In genomic region chr10:126314848-126315247, GRCh38 we compare ENCODE assay signal across 2 cellular contexts.
TF ChIP-seq lines count a peak whose summit lies in the region.

No MANE protein-coding gene starts in this region.

TF ChIP-seq in GM23338, 12 proteins besides CTCF, POLR2A, EP300 and RAD21 (continued from another document):
- TF ChIP-seq EZH2phosphoT487 (IDR thresholded peaks at IDR 0.05; ENCODE audit: unreplicated experiment) (no peak), POLR2AphosphoS5 (IDR thresholded peaks at IDR 0.05; ENCODE audit: low read depth) (no peak), CREB1 (CRISPR knock-in tag; IDR thresholded peaks at IDR 0.05; ENCODE audit: low read depth) (no peak), STAT1 (IDR thresholded peaks at IDR 0.05; ENCODE audit: unreplicated experiment) (no peak), EZH2 (IDR thresholded peaks at IDR 0.05; ENCODE audit: low read depth, unreplicated experiment) (no peak), ZNF331 (CRISPR knock-in tag; IDR thresholded peaks at IDR 0.05; ENCODE audit: low read depth) (no peak), ZNF114 (CRISPR knock-in tag; IDR thresholded peaks at IDR 0.05) (no peak)
- TF ChIP-seq, protein P1, sequence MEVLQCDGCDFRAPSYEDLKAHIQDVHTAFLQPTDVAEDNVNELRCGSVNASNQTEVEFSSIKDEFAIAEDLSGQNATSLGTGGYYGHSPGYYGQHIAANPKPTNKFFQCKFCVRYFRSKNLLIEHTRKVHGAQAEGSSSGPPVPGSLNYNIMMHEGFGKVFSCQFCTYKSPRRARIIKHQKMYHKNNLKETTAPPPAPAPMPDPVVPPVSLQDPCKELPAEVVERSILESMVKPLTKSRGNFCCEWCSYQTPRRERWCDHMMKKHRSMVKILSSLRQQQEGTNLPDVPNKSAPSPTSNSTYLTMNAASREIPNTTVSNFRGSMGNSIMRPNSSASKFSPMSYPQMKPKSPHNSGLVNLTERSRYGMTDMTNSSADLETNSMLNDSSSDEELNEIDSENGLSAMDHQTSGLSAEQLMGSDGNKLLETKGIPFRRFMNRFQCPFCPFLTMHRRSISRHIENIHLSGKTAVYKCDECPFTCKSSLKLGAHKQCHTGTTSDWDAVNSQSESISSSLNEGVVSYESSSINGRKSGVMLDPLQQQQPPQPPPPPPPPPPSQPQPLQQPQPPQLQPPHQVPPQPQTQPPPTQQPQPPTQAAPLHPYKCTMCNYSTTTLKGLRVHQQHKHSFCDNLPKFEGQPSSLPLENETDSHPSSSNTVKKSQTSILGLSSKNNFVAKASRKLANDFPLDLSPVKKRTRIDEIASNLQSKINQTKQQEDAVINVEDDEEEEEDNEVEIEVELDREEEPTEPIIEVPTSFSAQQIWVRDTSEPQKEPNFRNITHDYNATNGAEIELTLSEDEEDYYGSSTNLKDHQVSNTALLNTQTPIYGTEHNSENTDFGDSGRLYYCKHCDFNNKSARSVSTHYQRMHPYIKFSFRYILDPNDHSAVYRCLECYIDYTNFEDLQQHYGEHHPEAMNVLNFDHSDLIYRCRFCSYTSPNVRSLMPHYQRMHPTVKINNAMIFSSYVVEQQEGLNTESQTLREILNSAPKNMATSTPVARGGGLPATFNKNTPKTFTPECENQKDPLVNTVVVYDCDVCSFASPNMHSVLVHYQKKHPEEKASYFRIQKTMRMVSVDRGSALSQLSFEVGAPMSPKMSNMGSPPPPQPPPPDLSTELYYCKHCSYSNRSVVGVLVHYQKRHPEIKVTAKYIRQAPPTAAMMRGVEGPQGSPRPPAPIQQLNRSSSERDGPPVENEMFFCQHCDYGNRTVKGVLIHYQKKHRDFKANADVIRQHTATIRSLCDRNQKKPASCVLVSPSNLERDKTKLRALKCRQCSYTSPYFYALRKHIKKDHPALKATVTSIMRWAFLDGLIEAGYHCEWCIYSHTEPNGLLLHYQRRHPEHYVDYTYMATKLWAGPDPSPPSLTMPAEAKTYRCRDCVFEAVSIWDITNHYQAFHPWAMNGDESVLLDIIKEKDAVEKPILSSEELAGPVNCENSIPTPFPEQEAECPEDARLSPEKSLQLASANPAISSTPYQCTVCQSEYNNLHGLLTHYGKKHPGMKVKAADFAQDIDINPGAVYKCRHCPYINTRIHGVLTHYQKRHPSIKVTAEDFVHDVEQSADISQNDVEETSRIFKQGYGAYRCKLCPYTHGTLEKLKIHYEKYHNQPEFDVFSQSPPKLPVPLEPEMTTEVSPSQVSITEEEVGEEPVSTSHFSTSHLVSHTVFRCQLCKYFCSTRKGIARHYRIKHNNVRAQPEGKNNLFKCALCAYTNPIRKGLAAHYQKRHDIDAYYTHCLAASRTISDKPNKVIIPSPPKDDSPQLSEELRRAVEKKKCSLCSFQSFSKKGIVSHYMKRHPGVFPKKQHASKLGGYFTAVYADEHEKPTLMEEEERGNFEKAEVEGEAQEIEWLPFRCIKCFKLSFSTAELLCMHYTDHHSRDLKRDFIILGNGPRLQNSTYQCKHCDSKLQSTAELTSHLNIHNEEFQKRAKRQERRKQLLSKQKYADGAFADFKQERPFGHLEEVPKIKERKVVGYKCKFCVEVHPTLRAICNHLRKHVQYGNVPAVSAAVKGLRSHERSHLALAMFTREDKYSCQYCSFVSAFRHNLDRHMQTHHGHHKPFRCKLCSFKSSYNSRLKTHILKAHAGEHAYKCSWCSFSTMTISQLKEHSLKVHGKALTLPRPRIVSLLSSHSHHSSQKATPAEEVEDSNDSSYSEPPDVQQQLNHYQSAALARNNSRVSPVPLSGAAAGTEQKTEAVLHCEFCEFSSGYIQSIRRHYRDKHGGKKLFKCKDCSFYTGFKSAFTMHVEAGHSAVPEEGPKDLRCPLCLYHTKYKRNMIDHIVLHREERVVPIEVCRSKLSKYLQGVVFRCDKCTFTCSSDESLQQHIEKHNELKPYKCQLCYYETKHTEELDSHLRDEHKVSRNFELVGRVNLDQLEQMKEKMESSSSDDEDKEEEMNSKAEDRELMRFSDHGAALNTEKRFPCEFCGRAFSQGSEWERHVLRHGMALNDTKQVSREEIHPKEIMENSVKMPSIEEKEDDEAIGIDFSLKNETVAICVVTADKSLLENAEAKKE (CRISPR knock-in tag; IDR thresholded peaks at IDR 0.05), result no peak
- TF ChIP-seq, protein P2, sequence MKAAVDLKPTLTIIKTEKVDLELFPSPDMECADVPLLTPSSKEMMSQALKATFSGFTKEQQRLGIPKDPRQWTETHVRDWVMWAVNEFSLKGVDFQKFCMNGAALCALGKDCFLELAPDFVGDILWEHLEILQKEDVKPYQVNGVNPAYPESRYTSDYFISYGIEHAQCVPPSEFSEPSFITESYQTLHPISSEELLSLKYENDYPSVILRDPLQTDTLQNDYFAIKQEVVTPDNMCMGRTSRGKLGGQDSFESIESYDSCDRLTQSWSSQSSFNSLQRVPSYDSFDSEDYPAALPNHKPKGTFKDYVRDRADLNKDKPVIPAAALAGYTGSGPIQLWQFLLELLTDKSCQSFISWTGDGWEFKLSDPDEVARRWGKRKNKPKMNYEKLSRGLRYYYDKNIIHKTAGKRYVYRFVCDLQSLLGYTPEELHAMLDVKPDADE (IDR thresholded peaks at IDR 0.05), result no peak
- TF ChIP-seq, protein P3, sequence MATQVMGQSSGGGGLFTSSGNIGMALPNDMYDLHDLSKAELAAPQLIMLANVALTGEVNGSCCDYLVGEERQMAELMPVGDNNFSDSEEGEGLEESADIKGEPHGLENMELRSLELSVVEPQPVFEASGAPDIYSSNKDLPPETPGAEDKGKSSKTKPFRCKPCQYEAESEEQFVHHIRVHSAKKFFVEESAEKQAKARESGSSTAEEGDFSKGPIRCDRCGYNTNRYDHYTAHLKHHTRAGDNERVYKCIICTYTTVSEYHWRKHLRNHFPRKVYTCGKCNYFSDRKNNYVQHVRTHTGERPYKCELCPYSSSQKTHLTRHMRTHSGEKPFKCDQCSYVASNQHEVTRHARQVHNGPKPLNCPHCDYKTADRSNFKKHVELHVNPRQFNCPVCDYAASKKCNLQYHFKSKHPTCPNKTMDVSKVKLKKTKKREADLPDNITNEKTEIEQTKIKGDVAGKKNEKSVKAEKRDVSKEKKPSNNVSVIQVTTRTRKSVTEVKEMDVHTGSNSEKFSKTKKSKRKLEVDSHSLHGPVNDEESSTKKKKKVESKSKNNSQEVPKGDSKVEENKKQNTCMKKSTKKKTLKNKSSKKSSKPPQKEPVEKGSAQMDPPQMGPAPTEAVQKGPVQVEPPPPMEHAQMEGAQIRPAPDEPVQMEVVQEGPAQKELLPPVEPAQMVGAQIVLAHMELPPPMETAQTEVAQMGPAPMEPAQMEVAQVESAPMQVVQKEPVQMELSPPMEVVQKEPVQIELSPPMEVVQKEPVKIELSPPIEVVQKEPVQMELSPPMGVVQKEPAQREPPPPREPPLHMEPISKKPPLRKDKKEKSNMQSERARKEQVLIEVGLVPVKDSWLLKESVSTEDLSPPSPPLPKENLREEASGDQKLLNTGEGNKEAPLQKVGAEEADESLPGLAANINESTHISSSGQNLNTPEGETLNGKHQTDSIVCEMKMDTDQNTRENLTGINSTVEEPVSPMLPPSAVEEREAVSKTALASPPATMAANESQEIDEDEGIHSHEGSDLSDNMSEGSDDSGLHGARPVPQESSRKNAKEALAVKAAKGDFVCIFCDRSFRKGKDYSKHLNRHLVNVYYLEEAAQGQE (IDR thresholded peaks at IDR 0.05; ENCODE audit: unreplicated experiment), result no peak

TF ChIP-seq in H1, 55 proteins besides CTCF, POLR2A, EP300 and RAD21 (continued from another document):
- TF ChIP-seq EZH2 (IDR thresholded peaks at IDR 0.05; ENCODE audit: low read depth, low read length, severe bottlenecking) (no peak), SAP30 (IDR thresholded peaks at IDR 0.05; ENCODE audit: insufficient read depth, insufficient replicate concordance, low read length) (no peak), ASH2L (IDR thresholded peaks at IDR 0.05; ENCODE audit: low read length) (no peak), SIX5 (IDR thresholded peaks at IDR 0.05; ENCODE audit: low read depth, low read length) (no peak), CTBP2 (IDR thresholded peaks at IDR 0.05; ENCODE audit: borderline replicate concordance, insufficient read depth, insufficient read length, low read length) (no peak), RNF2 (IDR thresholded peaks at IDR 0.05; ENCODE audit: borderline replicate concordance, low read depth, low read length, missing control alignments, poor library complexity, severe bottlenecking) (no peak), CBX5 (IDR thresholded peaks at IDR 0.05; ENCODE audit: low read depth, low read length) (no peak), BRCA1 (IDR thresholded peaks at IDR 0.05; ENCODE audit: low read depth, low read length) (no peak), GTF2F1 (IDR thresholded peaks at IDR 0.05; ENCODE audit: borderline replicate concordance, low read depth, low read length) (no peak), HDAC2 (IDR thresholded peaks at IDR 0.05; ENCODE audit: borderline replicate concordance in 1 of 2, low read depth in 2 of 2, low read length in 2 of 2) (no peak), TEAD4 (IDR thresholded peaks at IDR 0.05; ENCODE audit: low read depth, low read length) (no peak), POU5F1 (IDR thresholded peaks at IDR 0.05; ENCODE audit: low read depth, low read length) (no peak), SIRT6 (IDR thresholded peaks at IDR 0.05; ENCODE audit: low read length) (no peak), JUND (IDR thresholded peaks at IDR 0.05; ENCODE audit: low read length) (no peak), POLR2AphosphoS5 (IDR thresholded peaks at IDR 0.05; ENCODE audit: low read depth, low read length) (no peak), SRF (IDR thresholded peaks at IDR 0.05; ENCODE audit: low read depth, low read length) (no peak), YY1 (IDR thresholded peaks at IDR 0.05; ENCODE audit: low read depth, low read length) (no peak), USF2 (IDR thresholded peaks at IDR 0.05; ENCODE audit: low read length) (no peak)
